In genomic region chr1:236759252-236759859, GRCh38 we compare ENCODE assay signal across 8 cellular contexts. TPM values are rescaled to one million over a fixed set of nuclear protein-coding genes. Genes with fewer than 3 reads are reported as not detected.
A peak's percentile ranks its signal among the peaks of the same experiment; 100 is the strongest.
DNase-seq lines count a peak whose midpoint lies in the region; ATAC-seq, FAIRE-seq and TF ChIP-seq lines count a peak whose summit lies in the region.

No MANE protein-coding gene starts in this region.

- H3K27me3 ChIP-seq in mesendoderm (ENCODE audit: insufficient read depth, low read length, poor library complexity), result no peaks in the 10 kb centered on the region

- no peak overlapping the region for H2AK5ac ChIP-seq in mesendoderm (ENCODE audit: low read length)

- no peak overlapping the region for H3K4me2 ChIP-seq in mesendoderm (ENCODE audit: low read length)

- no peak overlapping the region for H3K18ac ChIP-seq in mesendoderm (ENCODE audit: low read length)

- no CpG with 5 or more reads among the region's 3 CpGs for WGBS in mesendoderm (ENCODE audit: extremely low coverage, insufficient coverage, low lambda C conversion rate)

- no peak overlapping the region for H4K5ac ChIP-seq in mesendoderm (ENCODE audit: low read length)

- H3K4me1 ChIP-seq in mesendoderm (ENCODE audit: control insufficient read depth, low read depth, low read length), result no peaks in the 10 kb centered on the region

- ATAC-seq in HG03196 (IDR thresholded peaks at IDR 0.05; ENCODE audit: unreplicated experiment), result no peak
- no peak for ATAC-seq in GM18519 (IDR thresholded peaks at IDR 0.05; ENCODE audit: low FRiP score, unreplicated experiment)

- H3K56ac ChIP-seq in mesendoderm (ENCODE audit: low read length), result peak overlapping the region; percentile 35

- H3K36me3 ChIP-seq in mesendoderm (ENCODE audit: control insufficient read depth, insufficient read depth, low read length), result no peaks in the 10 kb centered on the region

- H3K4ac ChIP-seq in mesendoderm (ENCODE audit: low read depth, low read length), result no peak overlapping the region

- H2BK15ac ChIP-seq in mesendoderm (replicated peaks; ENCODE audit: low read depth), result no peak overlapping the region

- no peak overlapping the region for H2BK5ac ChIP-seq in mesendoderm (ENCODE audit: low read length)

- no peaks in the 10 kb centered on the region for H3K79me2 ChIP-seq in mesendoderm (ENCODE audit: control insufficient read depth, insufficient read depth, low read length)

- H2BK120ac ChIP-seq in mesendoderm (ENCODE audit: low read depth, low read length), result no peak overlapping the region

- H4K8ac ChIP-seq in mesendoderm (ENCODE audit: low read depth, low read length), result no peak overlapping the region

- H3K9ac ChIP-seq in mesendoderm (ENCODE audit: low read length), result no peak overlapping the region

- FAIRE-seq in H54 (lab: Jason Lieb, UNC), result no peak

- H3K27ac ChIP-seq in mesendoderm (ENCODE audit: low read depth, low read length), result no peak overlapping the region

- TF ChIP-seq POLR2A in H54 (IDR thresholded peaks at IDR 0.05; ENCODE audit: low read depth, low read length), result no peak

- DNase-seq in NCI-H345 (lab: John Stamatoyannopoulos, UW) (peak; percentile 13), NCI-H345 treated with DMSO at 0.1 percent for 48 hours (lab: John Stamatoyannopoulos, UW; ENCODE audit: unreplicated experiment) (no peak), H54 (ENCODE audit: insufficient read length, low spot score) (peak; percentile 27), NCI-H82 (lab: John Stamatoyannopoulos, UW) (peak; percentile 76), mesendoderm (peak; percentile 58)
- DNase-seq in central memory CD4-positive, alpha-beta T cell, result peak; percentile 19

- no peak overlapping the region for H3K4me3 ChIP-seq in mesendoderm (ENCODE audit: low read length)

- H3K23ac ChIP-seq in mesendoderm (ENCODE audit: low read length), result no peak overlapping the region

- H3K79me1 ChIP-seq in mesendoderm (ENCODE audit: low read length), result no peaks in the 10 kb centered on the region

RNA-seq across cellular contexts. Expression of gene MTR, which starts 35.7 kb away (rescaled TPM):
- 8.5 TPM for polyA plus RNA-seq in mesendoderm (2013, experiment 1 of 2)
- polyA plus RNA-seq in mesendoderm (2013, experiment 2 of 2), result 7.7 TPM
